25 cellular contexts compared by ENCODE assay signal in genomic region chr12:31685801-31686200, GRCh38.
"Had no signal": no experiment of that assay in that cellular context is flagged by ENCODE, and none has a peak within 500 bp of the region (broad histone marks: within the 10 kb centered on the region; RNA-seq: fewer than 3 reads in every experiment).

No MANE protein-coding gene starts in this region.

- H3K27me3 Mint-ChIP-seq: activated naive CD8-positive, alpha-beta T cell treated with anti-CD3 and anti-CD28 coated beads, Interleukin-2, amount 10 ng/mL, durations not matched to agents 7 days and 5 days had no signal

- H3K27me3 ChIP-seq: testis, transverse colon had no signal

- H3K4me1 ChIP-seq: testis, transverse colon had no signal

- H3K4me3 Mint-ChIP-seq: activated naive CD4-positive, alpha-beta T cell treated with anti-CD3 and anti-CD28 coated beads for 36 hours; activated naive CD8-positive, alpha-beta T cell treated with anti-CD3 and anti-CD28 coated beads, Interleukin-2, amount 10 ng/mL, durations not matched to agents 7 days and 5 days; activated T-cell treated with anti-CD3 and anti-CD28 coated beads, Interleukin-2, amount 50 U/mL, for 72 hours; endodermal cell; natural killer cell; T-helper 2 cell treated with Interferon-gamma antibody and Interleukin-4, amounts not matched to agents 5 μg/mL and 100 μg/mL, for 36 hours had no signal

- H3K27ac Mint-ChIP-seq: activated naive CD4-positive, alpha-beta T cell treated with anti-CD3 and anti-CD28 coated beads for 36 hours; activated naive CD8-positive, alpha-beta T cell treated with anti-CD3 and anti-CD28 coated beads, Interleukin-2, amount 10 ng/mL, durations not matched to agents 7 days and 5 days; activated T-cell treated with anti-CD3 and anti-CD28 coated beads, Interleukin-2, amount 50 U/mL, for 72 hours; endodermal cell; natural killer cell; T-helper 2 cell treated with Interferon-gamma antibody and Interleukin-4, amounts not matched to agents 5 μg/mL and 100 μg/mL, for 36 hours had no signal

- H3K27ac ChIP-seq: testis, transverse colon had no signal

- H3K4me3 ChIP-seq: testis, transverse colon had no signal

- DNase-seq: activated CD4-positive, alpha-beta T cell treated with anti-CD3 and anti-CD28 coated beads for 4 hours; activated CD4-positive, alpha-beta T cell treated with anti-CD3 and anti-CD28 coated beads, Interleukin-2, amount 50 U/mL, for 4 hours; activated effector memory CD4-positive, alpha-beta T cell treated with Interleukin-2 at 50 U/mL for 16 hours; activated naive CD4-positive, alpha-beta T cell treated with anti-CD3 and anti-CD28 coated beads for 36 hours; activated naive CD8-positive, alpha-beta T cell treated with anti-CD3 and anti-CD28 coated beads, Interleukin-2, amount 10 ng/mL, durations not matched to agents 7 days and 5 days; activated T-cell treated with anti-CD3 and anti-CD28 coated beads for 4 hours; activated T-cell treated with anti-CD3 and anti-CD28 coated beads, Interleukin-2, amount 50 U/mL, for 72 hours; amniotic stem cell; caudate nucleus; cortex of kidney; endodermal cell; foreskin fibroblast; head of caudate nucleus; hippocampal formation; left colon; midbrain; natural killer cell; posterior cingulate gyrus; right cardiac atrium; stimulated activated naive CD8-positive, alpha-beta T cell treated with anti-CD3 and anti-CD28 coated beads, Interleukin-15, Interleukin-2, amounts not matched to agents 100 U/mL and 50 U/mL, for 24 hours; T-helper 1 cell; testis; transverse colon had no signal

- H3K9me3 ChIP-seq: testis had no signal

- ATAC-seq: activated T-cell treated with anti-CD3 and anti-CD28 coated beads, Interleukin-2, amount 50 U/mL, for 72 hours; esophagus mucosa; left colon; natural killer cell; right cardiac atrium; stimulated activated naive CD8-positive, alpha-beta T cell treated with anti-CD3 and anti-CD28 coated beads, Interleukin-15, Interleukin-2, amounts not matched to agents 100 U/mL and 50 U/mL, for 24 hours had no signal
